In the genomic region with DNA sequence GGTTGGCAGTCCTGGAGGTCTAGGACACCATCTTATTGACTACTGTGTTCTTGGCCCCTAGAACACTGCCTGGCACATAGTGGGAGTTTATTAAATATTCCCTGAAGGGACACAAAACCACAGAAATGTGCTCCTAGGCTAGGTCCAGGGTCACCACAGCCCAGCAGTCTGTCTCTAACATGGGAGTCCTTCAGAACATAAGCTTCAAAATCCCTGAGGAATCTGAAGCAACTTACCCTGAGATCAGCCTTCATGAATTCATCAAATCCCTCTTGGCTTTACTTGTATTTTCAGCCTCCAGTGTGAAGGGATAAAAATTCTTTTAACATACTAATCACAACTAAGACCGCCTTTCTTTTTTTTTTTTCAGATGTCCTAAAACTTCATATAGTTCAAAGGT, we compare ENCODE assay signal across 22 cellular contexts.
"Had no signal": no experiment of that assay in that cellular context is flagged by ENCODE, and none has a peak within 500 bp of the region (broad histone marks: within the 10 kb centered on the region; RNA-seq: fewer than 3 reads in every experiment).

No MANE protein-coding gene starts in this region.

- H3K4me3 ChIP-seq: coronary artery, esophagus squamous epithelium, gastrocnemius medialis, heart right ventricle, lower lobe of right lung, prostate gland, right atrium auricular region, stomach, suprapubic skin, tibial nerve had no signal

- H3K36me3 ChIP-seq: esophagus squamous epithelium, gastrocnemius medialis, heart right ventricle, lower lobe of right lung, prostate gland, right atrium auricular region, stomach, suprapubic skin, tibial nerve had no signal

- H3K27ac ChIP-seq: coronary artery, esophagus squamous epithelium, gastrocnemius medialis, lower lobe of right lung, prostate gland, suprapubic skin, tibial nerve had no signal

- H3K4me3 Mint-ChIP-seq: activated naive CD4-positive, alpha-beta T cell treated with anti-CD3 and anti-CD28 coated beads for 36 hours; activated naive CD8-positive, alpha-beta T cell treated with anti-CD3 and anti-CD28 coated beads, Interleukin-2, amount 10 ng/mL, durations not matched to agents 7 days and 5 days; activated T-cell treated with anti-CD3 and anti-CD28 coated beads, Interleukin-2, amount 50 U/mL, for 4 hours; naive thymus-derived CD4-positive, alpha-beta T cell had no signal

- H3K4me1 ChIP-seq: prostate gland had no signal

- H3K27ac Mint-ChIP-seq: activated naive CD4-positive, alpha-beta T cell treated with anti-CD3 and anti-CD28 coated beads for 36 hours; activated naive CD8-positive, alpha-beta T cell treated with anti-CD3 and anti-CD28 coated beads, Interleukin-2, amount 10 ng/mL, durations not matched to agents 7 days and 5 days had no signal

- H3K9me3 ChIP-seq: gastrocnemius medialis, prostate gland, right atrium auricular region, suprapubic skin had no signal

- H3K27me3 ChIP-seq: esophagus squamous epithelium, gastrocnemius medialis, heart right ventricle, right atrium auricular region, stomach, suprapubic skin, tibial nerve had no signal

- ATAC-seq: activated T-cell treated with anti-CD3 and anti-CD28 coated beads, Interleukin-2, amount 50 U/mL, for 4 hours; gastrocnemius medialis; heart right ventricle; lower lobe of right lung; naive thymus-derived CD4-positive, alpha-beta T cell had no signal

- DNase-seq: activated CD4-positive, alpha-beta T cell treated with anti-CD3 and anti-CD28 coated beads for 1 hour; activated CD4-positive, alpha-beta T cell treated with anti-CD3 and anti-CD28 coated beads, Interleukin-2, amount 50 U/mL, for 1 hour; activated CD8-positive, alpha-beta memory T cell treated with anti-CD3 and anti-CD28 coated beads for 24 hours; activated CD8-positive, alpha-beta memory T cell treated with anti-CD3 and anti-CD28 coated beads, Interleukin-2, amount 50 U/mL, for 4 hours; activated naive CD4-positive, alpha-beta T cell treated with anti-CD3 and anti-CD28 coated beads for 36 hours; activated naive CD8-positive, alpha-beta T cell treated with anti-CD3 and anti-CD28 coated beads, Interleukin-2, amount 10 ng/mL, durations not matched to agents 7 days and 5 days; activated T-cell treated with anti-CD3 and anti-CD28 coated beads, Interleukin-2, amount 50 U/mL, for 4 hours; amniotic stem cell; cerebellar nuclear complex; esophagus squamous epithelium; gastrocnemius medialis; heart right ventricle; kidney; lower lobe of right lung; naive thymus-derived CD4-positive, alpha-beta T cell; stimulated activated CD4-positive, alpha-beta T cell treated with anti-CD3 and anti-CD28 coated beads, Interleukin-12 subunit alpha, Interleukin-12 subunit beta, amount 100 ng/mL, for 4 hours; stomach had no signal
